In genomic region chr2:29317077-29317517, GRCh38 we compare ENCODE assay signal across 11 cellular contexts.
DNase-seq lines count a peak whose midpoint lies in the region; ATAC-seq and TF ChIP-seq lines count a peak whose summit lies in the region.
"Had no signal": no experiment of that assay in that cellular context is flagged by ENCODE, and none has a peak within 500 bp of the region (broad histone marks: within the 10 kb centered on the region; RNA-seq: fewer than 3 reads in every experiment).

No MANE protein-coding gene starts in this region.

- peaks cover 0 to 2% of the 10 kb centered on the region in 2 donors for H3K36me3 Mint-ChIP-seq in CD14-positive monocyte
- H3K36me3 Mint-ChIP-seq in GM23338 (ENCODE audit: low read depth), result no peaks in the 10 kb centered on the region

- peak overlapping the region; percentile 35 to 83 for H3K4me3 Mint-ChIP-seq in CD14-positive monocyte
- no peak overlapping the region for H3K4me3 Mint-ChIP-seq in GM23338
- H3K4me3 Mint-ChIP-seq: stimulated activated naive CD8-positive, alpha-beta T cell treated with anti-CD3 and anti-CD28 coated beads, Interleukin-15, Interleukin-2, amounts not matched to agents 100 ng/mL and 50 ng/mL, for 24 hours; T-helper 2 cell treated with Interferon-gamma antibody and Interleukin-4, amounts not matched to agents 5 μg/mL and 100 μg/mL, for 36 hours had no signal

- H3K4me1 Mint-ChIP-seq in CD14-positive monocyte (peaks cover 72% of the 10 kb centered on the region), GM23338 (peaks cover 12% of the 10 kb centered on the region)

- no peak overlapping the region for H3K4me3 ChIP-seq in fibroblast of mammary gland (ENCODE audit: control insufficient read depth, low read depth, low read length)
- H3K4me3 ChIP-seq in GM23338, result no peak overlapping the region

- no peaks in the 10 kb centered on the region for H3K27me3 ChIP-seq in GM23338 (ENCODE audit: insufficient read depth)

- no peaks in the 10 kb centered on the region for H3F3A ChIP-seq in GM23338 (replicated peaks; ENCODE audit: low read depth)

- peak overlapping the region; percentile 89 to 96 (median 94) for H3K27ac Mint-ChIP-seq in CD14-positive monocyte
- no peak overlapping the region for H3K27ac Mint-ChIP-seq in GM23338
- H3K27ac Mint-ChIP-seq: stimulated activated naive CD8-positive, alpha-beta T cell treated with anti-CD3 and anti-CD28 coated beads, Interleukin-15, Interleukin-2, amounts not matched to agents 100 ng/mL and 50 ng/mL, for 24 hours; T-helper 2 cell treated with Interferon-gamma antibody and Interleukin-4, amounts not matched to agents 5 μg/mL and 100 μg/mL, for 36 hours had no signal

- H3K9me2 ChIP-seq in GM23338 (ENCODE audit: insufficient read depth), result no peaks in the 10 kb centered on the region

- ATAC-seq in GM21447 (IDR thresholded peaks at IDR 0.05; ENCODE audit: unreplicated experiment), result peak; percentile 47
- ATAC-seq in GM23338, result no peak

- H3K27ac ChIP-seq in GM23338 (ENCODE audit: low read depth), result no peak overlapping the region

- no peaks in the 10 kb centered on the region for H3K79me2 ChIP-seq in GM23338 (replicated peaks; ENCODE audit: insufficient read depth)

- no peaks in the 10 kb centered on the region for H3K36me3 ChIP-seq in GM23338 (ENCODE audit: insufficient read depth)

- 0 out of 2 replicates have a peak, but pooled peaks cover 5% of the 10 kb centered on the region for H3K4me1 ChIP-seq in GM23338 (ENCODE audit: insufficient read depth)
- H3K4me1 ChIP-seq: Caco-2 had no signal

- TF ChIP-seq CTCF in CD14-positive monocyte (IDR thresholded peaks at IDR 0.05), result peak; percentile 42
- no peak for TF ChIP-seq CTCF in fibroblast of mammary gland (conservative IDR thresholded peaks at IDR 0.05; ENCODE audit: control insufficient read depth, insufficient read depth, low read depth, low read length)
- no peak for TF ChIP-seq CTCF in GM23338 (conservative IDR thresholded peaks at IDR 0.05; ENCODE audit: low read depth in 2 of 2)

- DNase-seq in CD14-positive monocyte (ENCODE audit: low spot score) (peak; percentile 57), Kasumi-1 (lab: John Stamatoyannopoulos, UW) (peak; percentile 49 to 59), fibroblast of mammary gland (ENCODE audit: low read depth) (peak; percentile 57), NCI-H345 (lab: John Stamatoyannopoulos, UW) (no peak), NCI-H1105 (lab: John Stamatoyannopoulos, UW) (no peak), GM23338 (ENCODE audit: low spot score) (no peak)
- no peak for DNase-seq in activated CD4-positive, CD25-positive, alpha-beta regulatory T cell treated with anti-CD3 and anti-CD28 coated beads, Interleukin-2, amount 50 U/mL, for 72 hours
- DNase-seq: Caco-2 had no signal

- peaks cover 23 to 30% (median 29%) of the 10 kb centered on the region in 3 donors for H3K27me3 Mint-ChIP-seq in CD14-positive monocyte (ENCODE audit: low read depth in 3 of 3)
- no peaks in the 10 kb centered on the region for H3K27me3 Mint-ChIP-seq in GM23338 (ENCODE audit: insufficient read depth, low read depth, poor library complexity)

- no peak overlapping the region for H3K4me2 ChIP-seq in GM23338

- H2AFZ ChIP-seq in GM23338, result no peak overlapping the region

- intact Hi-C loops in CD14-positive monocyte (cut with micrococcal nuclease), result no loop called here

- H3K9me3 Mint-ChIP-seq in CD14-positive monocyte, result peaks cover 0 to 7% (median 5%) of the 10 kb centered on the region in 7 donors
- no peaks in the 10 kb centered on the region for H3K9me3 Mint-ChIP-seq in GM23338
- H3K9me3 Mint-ChIP-seq: stimulated activated naive CD8-positive, alpha-beta T cell treated with anti-CD3 and anti-CD28 coated beads, Interleukin-15, Interleukin-2, amounts not matched to agents 100 ng/mL and 50 ng/mL, for 24 hours; T-helper 2 cell treated with Interferon-gamma antibody and Interleukin-4, amounts not matched to agents 5 μg/mL and 100 μg/mL, for 36 hours had no signal

- no peaks in the 10 kb centered on the region for H4K20me1 ChIP-seq in GM23338 (replicated peaks; ENCODE audit: insufficient read depth)

TF ChIP-seq in GM23338, 12 proteins besides CTCF, POLR2A, EP300 and RAD21:
- TF ChIP-seq EZH2 (IDR thresholded peaks at IDR 0.05; ENCODE audit: low read depth, unreplicated experiment), result no peak
- no peak for TF ChIP-seq ZNF331 (CRISPR knock-in tag; IDR thresholded peaks at IDR 0.05; ENCODE audit: low read depth)
TF ChIP-seq in GM23338: peak in this region for 0.

Comparison
In these comparisons a context has a peak if more than half of its experiments do, and no peak if none do; other contexts are left out.
1. DNase-seq: peak in CD14-positive monocyte (single experiment), Kasumi-1 (2 of 2) and fibroblast of mammary gland (single experiment); none in NCI-H345 (single experiment), NCI-H1105 (single experiment), GM23338 (single experiment) and activated CD4-positive, CD25-positive, alpha-beta regulatory T cell treated with anti-CD3 and anti-CD28 coated beads, Interleukin-2, amount 50 U/mL, for 72 hours (single experiment).